Comparison of ENCODE assay signal across 1 cellular context in genomic region chr15:40044717-40045571, GRCh38.
TF ChIP-seq lines count a peak whose summit lies in the region.

No MANE protein-coding gene starts in this region.

TF ChIP-seq in K562, 482 proteins besides CTCF, POLR2A, EP300 and RAD21 (continued from another document and continues in another):
- TF ChIP-seq HNRNPUL1 (IDR thresholded peaks at IDR 0.05; ENCODE audit: low read length): no peak
- no peak for TF ChIP-seq EWSR1 (IDR thresholded peaks at IDR 0.05; ENCODE audit: borderline replicate concordance, low read depth, partially characterized antibody)
- TF ChIP-seq KDM4B (IDR thresholded peaks at IDR 0.05; ENCODE audit: borderline replicate concordance in 2 of 2, low read depth in 1 of 2): no peak
- no peak for TF ChIP-seq GABPA (tag; conservative IDR thresholded peaks at IDR 0.05; ENCODE audit: low read depth)
- TF ChIP-seq SFPQ (IDR thresholded peaks at IDR 0.05; ENCODE audit: low read depth, low read length): no peak
- no peak for TF ChIP-seq CREB3L1 (IDR thresholded peaks at IDR 0.05; ENCODE audit: borderline replicate concordance, low read depth)
- TF ChIP-seq TBL1XR1 (IDR thresholded peaks at IDR 0.05; ENCODE audit: low read length in 2 of 2): 0 out of 4 replicates have a peak, but pooled peaks of 1 of the 2 experiments have one; percentile 9
- TF ChIP-seq U2AF2 (optimal IDR thresholded peaks at IDR 0.05; ENCODE audit: low read depth, low read length): no peak
- no peak for TF ChIP-seq CHAMP1 (IDR thresholded peaks at IDR 0.05)
- no peak for TF ChIP-seq JUNB (CRISPR knock-in tag; conservative IDR thresholded peaks at IDR 0.05)
- TF ChIP-seq TCF3 (CRISPR knock-in tag; IDR thresholded peaks at IDR 0.05): peak; percentile 21; the same call in 1 of the 2 replicates
- TF ChIP-seq DIDO1 (tag; IDR thresholded peaks at IDR 0.05; ENCODE audit: low read depth): no peak
- no peak for TF ChIP-seq MEF2D (tag; conservative IDR thresholded peaks at IDR 0.05; ENCODE audit: low read depth)
- no peak for TF ChIP-seq WHSC1 (IDR thresholded peaks at IDR 0.05; ENCODE audit: low read length)
- TF ChIP-seq ZNF174 (CRISPR knock-in tag; IDR thresholded peaks at IDR 0.05): no peak
- TF ChIP-seq ZNF184 (CRISPR knock-in tag; IDR thresholded peaks at IDR 0.05): no peak
- TF ChIP-seq ZNF12 (CRISPR knock-in tag; IDR thresholded peaks at IDR 0.05): no peak
- no peak for TF ChIP-seq USF2 (CRISPR knock-in tag; IDR thresholded peaks at IDR 0.05)
- TF ChIP-seq NBN (IDR thresholded peaks at IDR 0.05; ENCODE audit: low read depth): no peak
- no peak for TF ChIP-seq NFE2L1 (tag; IDR thresholded peaks at IDR 0.05; ENCODE audit: borderline replicate concordance, low read depth)
- no peak for TF ChIP-seq E2F4 (CRISPR knock-in tag; IDR thresholded peaks at IDR 0.05; ENCODE audit: low read depth)
- TF ChIP-seq ZNF282 (CRISPR knock-in tag; IDR thresholded peaks at IDR 0.05): no peak
- TF ChIP-seq ASH1L (IDR thresholded peaks at IDR 0.05; ENCODE audit: borderline replicate concordance, low read depth, partially characterized antibody): no peak
- no peak for TF ChIP-seq SLC30A9 (CRISPR knock-in tag; IDR thresholded peaks at IDR 0.05)
- TF ChIP-seq ZNF444 (CRISPR knock-in tag; IDR thresholded peaks at IDR 0.05): no peak
- peak; percentile 49 for TF ChIP-seq TBP (optimal IDR thresholded peaks at IDR 0.05; ENCODE audit: low read depth, low read length)
- TF ChIP-seq BRD9 (IDR thresholded peaks at IDR 0.05; ENCODE audit: low read depth, partially characterized antibody): peak; percentile 77
- no peak for TF ChIP-seq HMGN3 (IDR thresholded peaks at IDR 0.05; ENCODE audit: borderline replicate concordance, extremely low read depth, insufficient read length, low read depth, low read length)
- no peak for TF ChIP-seq RHOXF2B (CRISPR knock-in tag; conservative IDR thresholded peaks at IDR 0.05)
- TF ChIP-seq ZNF75A (CRISPR knock-in tag; IDR thresholded peaks at IDR 0.05): no peak
- no peak for TF ChIP-seq ZNF766 (CRISPR knock-in tag; conservative IDR thresholded peaks at IDR 0.05)
- no peak for TF ChIP-seq RBBP5 (IDR thresholded peaks at IDR 0.05; ENCODE audit: borderline replicate concordance, insufficient read depth, low read length, poor library complexity, severe bottlenecking)
- TF ChIP-seq ZNF175 (CRISPR knock-in tag; IDR thresholded peaks at IDR 0.05; ENCODE audit: low read depth): no peak
- TF ChIP-seq ETV1 (tag; conservative IDR thresholded peaks at IDR 0.05; ENCODE audit: low read depth): 0 out of 2 replicates have a peak, but pooled peaks have one; percentile 19
- 0 out of 2 replicates have a peak, but pooled peaks have one; percentile 24 for TF ChIP-seq SIN3B (IDR thresholded peaks at IDR 0.05; ENCODE audit: low read depth)
- TF ChIP-seq RB1 (IDR thresholded peaks at IDR 0.05; ENCODE audit: low read depth): peak; percentile 90
- peak; percentile 58 for TF ChIP-seq MGA (IDR thresholded peaks at IDR 0.05)
- TF ChIP-seq BACH1 (tag; IDR thresholded peaks at IDR 0.05): no peak
- no peak for TF ChIP-seq PATZ1 (CRISPR knock-in tag; IDR thresholded peaks at IDR 0.05; ENCODE audit: borderline replicate concordance)
- TF ChIP-seq ZNF274 (IDR thresholded peaks at IDR 0.05; ENCODE audit: borderline replicate concordance, low read depth, low read length): no peak
- no peak for TF ChIP-seq ZNF121 (CRISPR knock-in tag; conservative IDR thresholded peaks at IDR 0.05)
- TF ChIP-seq RBM14 (IDR thresholded peaks at IDR 0.05; ENCODE audit: borderline replicate concordance, insufficient read depth, low read depth, low read length): no peak
- no peak for TF ChIP-seq ZNF551 (CRISPR knock-in tag; IDR thresholded peaks at IDR 0.05)
- no peak for TF ChIP-seq SETDB1 (IDR thresholded peaks at IDR 0.05; ENCODE audit: low read length)
- TF ChIP-seq ZNF707 (CRISPR knock-in tag; conservative IDR thresholded peaks at IDR 0.05): no peak
